In the genomic region with DNA sequence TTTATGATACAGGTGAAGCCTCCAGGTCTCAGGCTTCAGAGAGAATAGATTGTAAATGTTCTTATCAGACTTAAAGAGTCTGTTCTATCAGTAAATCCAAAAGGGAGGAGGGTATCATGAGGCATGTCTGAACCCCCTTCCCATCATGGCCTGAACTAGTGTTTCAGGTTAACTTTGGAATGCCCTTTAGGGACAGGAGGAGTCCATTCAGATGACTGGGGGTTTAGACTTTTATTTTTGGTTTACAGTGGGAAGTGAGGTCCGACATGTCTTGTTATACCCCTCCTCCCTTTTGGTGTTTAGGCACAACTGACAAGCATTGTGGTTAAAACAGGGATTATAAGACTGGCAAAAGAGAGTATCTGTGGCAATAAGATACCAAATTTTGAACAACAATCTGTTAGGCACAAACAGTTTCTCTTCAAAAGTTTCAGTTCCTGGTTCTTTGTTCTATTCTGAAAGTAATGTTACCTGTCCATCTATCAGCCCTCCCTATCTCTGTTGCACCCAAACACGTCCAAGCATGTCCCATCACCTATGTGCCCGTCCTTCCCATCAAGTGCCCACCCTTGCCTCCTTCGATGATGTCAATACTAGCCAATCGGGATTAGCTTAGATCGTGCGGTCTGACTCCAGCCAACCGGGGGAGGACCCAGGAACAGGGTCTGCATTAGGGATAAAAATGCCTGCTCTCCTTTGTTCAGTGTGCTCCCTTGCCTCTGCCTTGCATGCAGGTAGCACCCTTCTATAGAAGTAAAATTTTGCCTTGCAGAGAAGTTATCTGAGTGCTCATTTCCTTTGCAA, we compare ENCODE assay signal across 31 cellular contexts. TPM values are rescaled to one million over a fixed set of nuclear protein-coding genes. Genes with fewer than 3 reads are reported as not detected.
DNase-seq lines count a peak whose midpoint lies in the region; ATAC-seq, FAIRE-seq and TF ChIP-seq lines count a peak whose summit lies in the region.
"Had no signal": no experiment of that assay in that cellular context is flagged by ENCODE, and none has a peak within 500 bp of the region (broad histone marks: within the 10 kb centered on the region; RNA-seq: fewer than 3 reads in every experiment).

No MANE protein-coding gene starts in this region.

- no peaks in the 10 kb centered on the region for H3K36me3 Mint-ChIP-seq in neural progenitor cell
- H3K36me3 Mint-ChIP-seq: activated naive CD8-positive, alpha-beta T cell treated with anti-CD3 and anti-CD28 coated beads for 36 hours; natural killer cell had no signal

- no peaks in the 10 kb centered on the region for H3K27me3 ChIP-seq in OCI-LY3 (ENCODE audit: low read depth, low read length)
- H3K27me3 ChIP-seq in neural progenitor cell = peaks cover 2% of the 10 kb centered on the region
- H3K27me3 ChIP-seq: BLaER1, body of pancreas, suprapubic skin, vagina had no signal

- peak; percentile 77 for FAIRE-seq in GM18507 (lab: Jason Lieb, UNC)
- FAIRE-seq: colon, endometrium, HepG2 had no signal

- no peak overlapping the region for H3K4me3 Mint-ChIP-seq in neural progenitor cell
- H3K4me3 Mint-ChIP-seq: activated naive CD8-positive, alpha-beta T cell treated with anti-CD3 and anti-CD28 coated beads for 36 hours; activated T-helper 1 cell treated with anti-CD3 and anti-CD28 coated beads, Interleukin-12 subunit alpha, Interleukin-12 subunit beta, Interleukin-2, Interleukin-4 antibody, amounts not matched to agents 30 ng/mL and 10 ng/mL and 1 ng/mL, durations not matched to agents 14 hours and 24 hours and 36 hours; natural killer cell had no signal

- no peak for ATAC-seq in stimulated activated naive CD8-positive, alpha-beta T cell treated with anti-CD3 and anti-CD28 coated beads, Interleukin-15, Interleukin-2, amounts not matched to agents 100 U/mL and 50 U/mL, for 24 hours
- ATAC-seq: body of pancreas, HepG2, natural killer cell, Panc1 had no signal

- H3K36me3 ChIP-seq in HEK293 (ENCODE audit: control insufficient read depth in 2 of 2, insufficient read depth in 1 of 2, low read length in 2 of 2) = no peaks in the 10 kb centered on the region
- no peaks in the 10 kb centered on the region for H3K36me3 ChIP-seq in OCI-LY3 (replicated peaks; ENCODE audit: low read depth, low read length)
- no peaks in the 10 kb centered on the region for H3K36me3 ChIP-seq in neural progenitor cell
- H3K36me3 ChIP-seq: BLaER1, suprapubic skin, vagina had no signal

- H3K9me3 ChIP-seq in HEK293 (ENCODE audit: control insufficient read depth, insufficient read depth, low read depth, low read length) = no peaks in the 10 kb centered on the region
- H3K9me3 ChIP-seq in OCI-LY3 (ENCODE audit: insufficient read depth, low read length) = peaks cover 4% of the 10 kb centered on the region; the same call in 1 of the 2 replicates
- H3K9me3 ChIP-seq in neural progenitor cell (ENCODE audit: low read depth) = no peaks in the 10 kb centered on the region
- H3K9me3 ChIP-seq: body of pancreas, SK-N-SH, suprapubic skin, vagina had no signal

- H3K27ac Mint-ChIP-seq in neural progenitor cell = no peak overlapping the region
- H3K27ac Mint-ChIP-seq: activated naive CD8-positive, alpha-beta T cell treated with anti-CD3 and anti-CD28 coated beads for 36 hours; activated T-helper 1 cell treated with anti-CD3 and anti-CD28 coated beads, Interleukin-12 subunit alpha, Interleukin-12 subunit beta, Interleukin-2, Interleukin-4 antibody, amounts not matched to agents 30 ng/mL and 10 ng/mL and 1 ng/mL, durations not matched to agents 14 hours and 24 hours and 36 hours; natural killer cell; progenitor cell of endocrine pancreas had no signal

- H3K27me3 Mint-ChIP-seq in neural progenitor cell (ENCODE audit: insufficient read depth, low read depth) = peaks cover 2% of the 10 kb centered on the region
- H3K27me3 Mint-ChIP-seq: activated naive CD8-positive, alpha-beta T cell treated with anti-CD3 and anti-CD28 coated beads for 36 hours had no signal

- H3K4me2 ChIP-seq in OCI-LY3 (ENCODE audit: low read length) = peak overlapping the region; percentile 18; the same call in 1 of the 2 replicates
- no peak overlapping the region for H3K4me2 ChIP-seq in neural progenitor cell
- H3K4me2 ChIP-seq: BLaER1, hepatocyte, SK-N-SH had no signal

- H2AFZ ChIP-seq in OCI-LY3 (ENCODE audit: low read depth, low read length) = no peak overlapping the region
- peak overlapping the region; percentile 94 for H2AFZ ChIP-seq in neural progenitor cell (replicated peaks)
- H2AFZ ChIP-seq: hepatocyte had no signal

- no peak overlapping the region for H3K9ac ChIP-seq in OCI-LY3 (ENCODE audit: low read length)
- no peak overlapping the region for H3K9ac ChIP-seq in neural progenitor cell
- H3K9ac ChIP-seq: BLaER1, SK-N-SH had no signal

- POLR2A ChIA-PET in HEK293 (lab: Yijun Ruan, JAX) = no interaction called here

- H3K4me1 ChIP-seq in HEK293 (ENCODE audit: control insufficient read depth, insufficient read depth, low read length) = no peaks in the 10 kb centered on the region
- peaks cover 21% of the 10 kb centered on the region for H3K4me1 ChIP-seq in OCI-LY3 (ENCODE audit: low read length)
- peaks cover 4% of the 10 kb centered on the region for H3K4me1 ChIP-seq in neural progenitor cell
- H3K4me1 ChIP-seq: vagina had no signal

- no peak overlapping the region for H3K4me3 ChIP-seq in HEK293 (ENCODE audit: low read depth, low read length)
- H3K4me3 ChIP-seq in OCI-LY3 (ENCODE audit: low read length) = no peak overlapping the region
- H3K4me3 ChIP-seq in neural progenitor cell = no peak overlapping the region
- H3K4me3 ChIP-seq: BLaER1, body of pancreas, hepatocyte, suprapubic skin, vagina had no signal

- no peaks in the 10 kb centered on the region for H4K20me1 ChIP-seq in OCI-LY3 (ENCODE audit: insufficient read depth, low read length)
- H4K20me1 ChIP-seq in neural progenitor cell (ENCODE audit: low read depth) = no peaks in the 10 kb centered on the region
- H4K20me1 ChIP-seq: BLaER1 had no signal

- H3K27ac ChIP-seq in HEK293 (ENCODE audit: extremely low read depth, low read depth, low read length) (no peak overlapping the region), OCI-LY3 (ENCODE audit: low read length) (no peak overlapping the region), neural progenitor cell (no peak overlapping the region)
- H3K27ac ChIP-seq: BLaER1, body of pancreas, hepatocyte, suprapubic skin, vagina had no signal

- intact Hi-C loops in posterior cingulate gyrus (cut with DNase I) = no loop called here

- H3K4me1 Mint-ChIP-seq in neural progenitor cell = no peaks in the 10 kb centered on the region
- H3K4me1 Mint-ChIP-seq: natural killer cell had no signal

- CTCF ChIA-PET in HEK293 (lab: Yijun Ruan, JAX) = interaction anchor here (0.6 to 1.6 kb wide), 4 partner anchors 10 to 66 kb away, joined by 3 to 6 read pairs (median 4); no protein-coding TSS in a partner anchor

- DNase-seq in GM18507 (ENCODE audit: extremely low spot score, insufficient read length, low read depth) (no peak), neural progenitor cell (ENCODE audit: low spot score) (no peak), posterior cingulate gyrus (no peak), A172 (ENCODE audit: low spot score) (no peak)
- DNase-seq in stimulated activated naive CD8-positive, alpha-beta T cell treated with anti-CD3 and anti-CD28 coated beads, Interleukin-15, Interleukin-2, amounts not matched to agents 100 U/mL and 50 U/mL, for 24 hours = no peak
- DNase-seq: activated CD4-positive, CD25-positive, alpha-beta regulatory T cell treated with anti-CD3 and anti-CD28 coated beads, Interleukin-2, amount 50 U/mL, for 72 hours; activated naive CD8-positive, alpha-beta T cell treated with anti-CD3 and anti-CD28 coated beads for 36 hours; body of pancreas; DMS 273 treated with DMSO at 0.1 percent for 48 hours; GF-D8; islet precursor cell; natural killer cell; NCI-H1048; NCI-H2081; NCI-H510A; SK-N-SH; stimulated activated CD4-positive, alpha-beta T cell treated with anti-CD3 and anti-CD28 coated beads, Interleukin-2, amount 100 ng/mL, for 48 hours; T-helper 9 cell had no signal

- no peaks in the 10 kb centered on the region for H3K9me3 Mint-ChIP-seq in neural progenitor cell
- H3K9me3 Mint-ChIP-seq: activated naive CD8-positive, alpha-beta T cell treated with anti-CD3 and anti-CD28 coated beads for 36 hours; activated T-helper 1 cell treated with anti-CD3 and anti-CD28 coated beads, Interleukin-12 subunit alpha, Interleukin-12 subunit beta, Interleukin-2, Interleukin-4 antibody, amounts not matched to agents 30 ng/mL and 10 ng/mL and 1 ng/mL, durations not matched to agents 14 hours and 24 hours and 36 hours; natural killer cell had no signal

- H3K79me2 ChIP-seq in OCI-LY3 (ENCODE audit: low read length) = no peaks in the 10 kb centered on the region
- no peaks in the 10 kb centered on the region for H3K79me2 ChIP-seq in neural progenitor cell (ENCODE audit: low read depth)
- H3K79me2 ChIP-seq: hepatocyte had no signal

- TF ChIP-seq CTCF in HEK293 (tag by site-specific recombination; IDR thresholded peaks at IDR 0.05) (no peak), OCI-LY3 (IDR thresholded peaks at IDR 0.05; ENCODE audit: low read depth, low read length) (no peak), neural progenitor cell (IDR thresholded peaks at IDR 0.05) (no peak)

- peaks cover 3% of the 10 kb centered on the region for H3F3A ChIP-seq in neural progenitor cell (ENCODE audit: low read depth)

TF ChIP-seq in HEK293, 187 proteins besides CTCF, POLR2A, EP300 and RAD21 (continues in another document):
- no peak for TF ChIP-seq ZNF510 (tag by site-specific recombination; IDR thresholded peaks at IDR 0.05; ENCODE audit: insufficient replicate concordance)

RNA-seq across cellular contexts. Expression of gene TCF23, which starts 16.4 kb away (rescaled TPM):
- total RNA-seq in neural progenitor cell (ENCODE audit: low replicate concordance) = 0.03 TPM in 1 of 2 replicates, not detected in the other
- not detected in 2 replicates for total RNA-seq in A172 (2014; rRNA removed; shearing (Covaris generic))
- total RNA-seq: activated CD8-positive, alpha-beta memory T cell treated with anti-CD3 and anti-CD28 coated beads for 36 hours; activated naive CD8-positive, alpha-beta T cell treated with anti-CD3 and anti-CD28 coated beads for 36 hours; activated T-helper 1 cell treated with anti-CD3 and anti-CD28 coated beads, Interleukin-12 subunit alpha, Interleukin-12 subunit beta, Interleukin-2, Interleukin-4 antibody, amounts not matched to agents 30 ng/mL and 10 ng/mL and 1 ng/mL, durations not matched to agents 14 hours and 24 hours and 36 hours; hepatocyte; natural killer cell; progenitor cell of endocrine pancreas had no signal

RNA-seq across cellular contexts. Expression of gene PRR30, which starts 26.0 kb away (rescaled TPM):
- total RNA-seq in neural progenitor cell (ENCODE audit: low replicate concordance) = not detected in 2 replicates
- total RNA-seq in A172 (2014; rRNA removed; shearing (Covaris generic)) = not detected in 2 replicates
- total RNA-seq: activated CD8-positive, alpha-beta memory T cell treated with anti-CD3 and anti-CD28 coated beads for 36 hours; activated naive CD8-positive, alpha-beta T cell treated with anti-CD3 and anti-CD28 coated beads for 36 hours; activated T-helper 1 cell treated with anti-CD3 and anti-CD28 coated beads, Interleukin-12 subunit alpha, Interleukin-12 subunit beta, Interleukin-2, Interleukin-4 antibody, amounts not matched to agents 30 ng/mL and 10 ng/mL and 1 ng/mL, durations not matched to agents 14 hours and 24 hours and 36 hours; body of pancreas; hepatocyte; HepG2; natural killer cell; progenitor cell of endocrine pancreas; suprapubic skin; vagina had no signal

RNA-seq across cellular contexts. Expression of gene PREB, which starts 30.7 kb away (rescaled TPM):
- total RNA-seq in neural progenitor cell (ENCODE audit: low replicate concordance) = 25.1 and 39.8 TPM in 2 replicates
- total RNA-seq in A172 (2014; rRNA removed; shearing (Covaris generic)) = 79.5 and 89.2 TPM in 2 replicates

RNA-seq across cellular contexts. Expression of gene ABHD1, which starts 41.5 kb away (rescaled TPM):
- total RNA-seq in neural progenitor cell (ENCODE audit: low replicate concordance) = 0.65 and 1.1 TPM in 2 replicates
- 2.2 TPM in 1 of 2 replicates, not detected in the other for total RNA-seq in A172 (2014; rRNA removed; shearing (Covaris generic))
- total RNA-seq: suprapubic skin, vagina had no signal

RNA-seq across cellular contexts. Expression of gene CGREF1, which starts 46.2 kb away (rescaled TPM):
- total RNA-seq in neural progenitor cell (ENCODE audit: low replicate concordance) = 2.1 and 3.0 TPM in 2 replicates
- 0.17 and 0.40 TPM in 2 replicates for total RNA-seq in A172 (2014; rRNA removed; shearing (Covaris generic))
- total RNA-seq: natural killer cell had no signal
